In genomic region chr2:202238234-202239197, GRCh38 we compare ENCODE assay signal across 8 cellular contexts. TPM values are rescaled to one million over a fixed set of nuclear protein-coding genes. Genes with fewer than 3 reads are reported as not detected.
DNase-seq lines count a peak whose midpoint lies in the region; ATAC-seq and TF ChIP-seq lines count a peak whose summit lies in the region.

SUMO1 (minus strand) TSS chr2:202238597; CDS start chr2:202238451, 146 bp downstream.

- H3K9me2 ChIP-seq in PC-9 (ENCODE audit: insufficient read depth), result no peaks in the 10 kb centered on the region

- CTCF ChIA-PET in PC-9 (lab: Charles Lee), result no interaction called here

- peaks cover 32% of the 10 kb centered on the region for H4K20me1 ChIP-seq in PC-9 (ENCODE audit: insufficient read depth)

- peak within 1 kb of the TSS; percentile 90 for H3K4me2 ChIP-seq in PC-9

- H2AFZ ChIP-seq in PC-9, result peak within 1 kb of the TSS; percentile 97

- H3K36me3 ChIP-seq in PC-9 (ENCODE audit: low read depth) (no peaks in the 10 kb centered on the region), mucosa of descending colon (ENCODE audit: low read depth) (no peaks in the 10 kb centered on the region)

- intact Hi-C loops in PC-9 (cut with micrococcal nuclease; ENCODE audit: unreplicated experiment) (loop anchor here (1.0 kb wide), 1 partner anchor 11 kb away; no protein-coding TSS in a partner anchor), mucosa of descending colon (cut with DNase I, micrococcal nuclease) (no loop called here)

- H3K9me3 ChIP-seq in PC-9 (ENCODE audit: insufficient read depth, low read depth) (no peaks in the 10 kb centered on the region), mucosa of descending colon (no peaks in the 10 kb centered on the region)

- peak within 1 kb of the TSS; percentile 66 for H3K4me3 ChIP-seq in Jurkat, Clone E6-1 (ENCODE audit: low read length)
- H3K4me3 ChIP-seq in PC-9 (peak within 1 kb of the TSS; percentile 87), epithelial cell of proximal tubule (ENCODE audit: low read depth, low read length) (peak within 1 kb of the TSS; percentile 98), mucosa of descending colon (peak within 1 kb of the TSS; percentile 90)

- peak within 1 kb of the TSS; percentile 25; the same call in 1 of the 2 replicates for H3K27ac ChIP-seq in PC-9

- ATAC-seq in GM21619 (IDR thresholded peaks at IDR 0.05; ENCODE audit: unreplicated experiment), result peak; percentile 97
- peak; percentile 99 for ATAC-seq in mucosa of descending colon

- POLR2A ChIA-PET in PC-9 (lab: Charles Lee; ENCODE audit: unreplicated experiment), result interaction anchor here (0.6 to 0.7 kb wide), 2 partner anchors 20 to 787 kb away, joined by 4 to 26 read pairs; partner anchors contain the start of genes STRADB and TRAK2

- H3K4me1 ChIP-seq in PC-9 (replicated peaks; ENCODE audit: insufficient read depth) (peaks cover 7% of the 10 kb centered on the region), mucosa of descending colon (ENCODE audit: low read depth) (peaks cover 10% of the 10 kb centered on the region)

- H3K27me3 ChIP-seq in PC-9 (ENCODE audit: insufficient read depth, low read depth), result no peaks in the 10 kb centered on the region

- TSS peak; percentile 92 for BruUV-seq in PC-9 (replicated peaks; lab: Mats Ljungman, UMichigan)

- DNase-seq in DMS153 (lab: John Stamatoyannopoulos, UW) (peak; percentile 80), PC-9 (peak; percentile 67 to 71), epithelial cell of proximal tubule (ENCODE audit: low read depth) (peak; percentile 30), mucosa of descending colon (peak; percentile 94 to 95 (median 94))
- DNase-seq in Jurkat, Clone E6-1 (ENCODE audit: low read depth, low spot score), result peak; percentile 92
- peak; percentile 93 for DNase-seq in activated T-cell treated with anti-CD3 and anti-CD28 coated beads, Interleukin-2, amount 50 U/mL, for 1 hour
- peak; percentile 88 for DNase-seq in stimulated activated CD8-positive, alpha-beta memory T cell treated with anti-CD3 and anti-CD28 coated beads, Interleukin-4, amount 100 ng/mL, for 24 hours (ENCODE audit: low read depth)

- no peak for TF ChIP-seq CTCF in PC-9 (conservative IDR thresholded peaks at IDR 0.05)
- no peak for TF ChIP-seq CTCF in epithelial cell of proximal tubule (conservative IDR thresholded peaks at IDR 0.05; ENCODE audit: low read depth, low read length)
- no peak for TF ChIP-seq CTCF in mucosa of descending colon (IDR thresholded peaks at IDR 0.05)

- H3F3A ChIP-seq in PC-9 (ENCODE audit: insufficient read depth, low read depth), result no peaks in the 10 kb centered on the region

- peaks cover 48% of the 10 kb centered on the region for H3K79me2 ChIP-seq in PC-9 (ENCODE audit: low read depth)

RNA-seq across cellular contexts. Expression of gene SUMO1, which starts in this region (rescaled TPM):
- 181 TPM for polyA plus RNA-seq in Jurkat, Clone E6-1 (2012; ENCODE audit: insufficient read depth, insufficient read length)
- 66.3 and 100 TPM in 2 replicates for total RNA-seq in PC-9 (2021)
- total RNA-seq in epithelial cell of proximal tubule, result 121 and 129 TPM in 2 replicates
- total RNA-seq in mucosa of descending colon, result 10 to 100 TPM; 75.5 to 81.4 (median 77.6) TPM

Comparison
In these comparisons a context has a peak if more than half of its experiments do, and no peak if none do; other contexts are left out.
1. Peak in every context shown above with its lines: DNase-seq, ATAC-seq, H3K4me3 ChIP-seq and H3K27ac ChIP-seq.
2. DNase-seq: peak in every context shown above with its lines; median percentile 94 in mucosa of descending colon; 93 in activated T-cell treated with anti-CD3 and anti-CD28 coated beads, Interleukin-2, amount 50 U/mL, for 1 hour; 92 in Jurkat, Clone E6-1; 88 in stimulated activated CD8-positive, alpha-beta memory T cell treated with anti-CD3 and anti-CD28 coated beads, Interleukin-4, amount 100 ng/mL, for 24 hours; 80 in DMS153; 69 in PC-9; 30 in epithelial cell of proximal tubule.